Comparison of ENCODE assay signal across 1 cellular context in genomic region chr2:185738679-185739472, GRCh38.
TF ChIP-seq lines count a peak whose summit lies in the region.

Gene FSIP2, plus strand, starts transcription at chr2:185738804. Its CDS starts 91 bp downstream, at chr2:185738895.

TF ChIP-seq in HepG2, 621 proteins besides CTCF, POLR2A, EP300 and RAD21 (continued from another document and continues in another):
- 0 out of 2 replicates have a peak, but pooled peaks have one; percentile 54 for TF ChIP-seq CSRNP1 (CRISPR knock-in tag; IDR thresholded peaks at IDR 0.05)
- no peak for TF ChIP-seq SAP130 (CRISPR knock-in tag; IDR thresholded peaks at IDR 0.05; ENCODE audit: low read depth)
- TF ChIP-seq ZNF556 (CRISPR knock-in tag; IDR thresholded peaks at IDR 0.05; ENCODE audit: borderline replicate concordance) = peak; percentile 56; the same call in 1 of the 2 replicates
- TF ChIP-seq ARNTL (CRISPR knock-in tag; IDR thresholded peaks at IDR 0.05) = no peak
- TF ChIP-seq ZNF225 (CRISPR knock-in tag; IDR thresholded peaks at IDR 0.05) = no peak
- TF ChIP-seq DBP (CRISPR knock-in tag; IDR thresholded peaks at IDR 0.05; ENCODE audit: not compliant biosample characterization) = no peak
- peak; percentile 47; the same call in 1 of the 2 replicates for TF ChIP-seq SMC3 (IDR thresholded peaks at IDR 0.05; ENCODE audit: low read length)
- 0 out of 2 replicates have a peak, but pooled peaks have one; percentile 30 for TF ChIP-seq IRX3 (CRISPR knock-in tag; IDR thresholded peaks at IDR 0.05; ENCODE audit: borderline replicate concordance, low read depth)
- no peak for TF ChIP-seq MBNL3 (CRISPR knock-in tag; conservative IDR thresholded peaks at IDR 0.05)
- TF ChIP-seq TRIM24 (CRISPR knock-in tag; IDR thresholded peaks at IDR 0.05) = no peak
- no peak for TF ChIP-seq FOXK1 (CRISPR knock-in tag; IDR thresholded peaks at IDR 0.05; ENCODE audit: borderline replicate concordance, low read depth)
- TF ChIP-seq ARID2 (CRISPR knock-in tag; IDR thresholded peaks at IDR 0.05; ENCODE audit: borderline replicate concordance) = no peak
- TF ChIP-seq POGZ (CRISPR knock-in tag; IDR thresholded peaks at IDR 0.05) = peak; percentile 93
- TF ChIP-seq U2AF2 (IDR thresholded peaks at IDR 0.05; ENCODE audit: low read depth, low read length) = no peak
- peak; percentile 77; the same call in 1 of the 2 replicates for TF ChIP-seq ZBTB34 (CRISPR knock-in tag; IDR thresholded peaks at IDR 0.05)
- no peak for TF ChIP-seq ZHX1 (CRISPR knock-in tag; IDR thresholded peaks at IDR 0.05; ENCODE audit: low read depth)
- no peak for TF ChIP-seq RCOR2 (CRISPR knock-in tag; IDR thresholded peaks at IDR 0.05)
- 0 out of 2 replicates have a peak, but pooled peaks have one; percentile 25 for TF ChIP-seq ZNF670 (CRISPR knock-in tag; IDR thresholded peaks at IDR 0.05; ENCODE audit: borderline replicate concordance)
- no peak for TF ChIP-seq ZNF775 (CRISPR knock-in tag; IDR thresholded peaks at IDR 0.05; ENCODE audit: borderline replicate concordance)
- no peak for TF ChIP-seq CEBPZ (IDR thresholded peaks at IDR 0.05; ENCODE audit: low read length)
- no peak for TF ChIP-seq NCOA5 (CRISPR knock-in tag; IDR thresholded peaks at IDR 0.05)
- no peak for TF ChIP-seq ZNF451 (CRISPR knock-in tag; IDR thresholded peaks at IDR 0.05)
- no peak for TF ChIP-seq ZNF703 (CRISPR knock-in tag; IDR thresholded peaks at IDR 0.05; ENCODE audit: borderline replicate concordance)
- TF ChIP-seq ZNF276 (CRISPR knock-in tag; IDR thresholded peaks at IDR 0.05; ENCODE audit: low read depth) = no peak
- TF ChIP-seq CBX1 (IDR thresholded peaks at IDR 0.05; ENCODE audit: low read depth) = peak; percentile 83
- TF ChIP-seq NRL (CRISPR knock-in tag; IDR thresholded peaks at IDR 0.05; ENCODE audit: borderline replicate concordance) = peak; percentile 19; the same call in 1 of the 2 replicates
- 0 out of 2 replicates have a peak, but pooled peaks have one; percentile 28 for TF ChIP-seq PITX1 (CRISPR knock-in tag; IDR thresholded peaks at IDR 0.05)
- 0 out of 2 replicates have a peak, but pooled peaks have one; percentile 71 for TF ChIP-seq ZNF782 (CRISPR knock-in tag; IDR thresholded peaks at IDR 0.05; ENCODE audit: borderline replicate concordance)
- TF ChIP-seq ZNF260 (CRISPR knock-in tag; IDR thresholded peaks at IDR 0.05; ENCODE audit: borderline replicate concordance, low read depth) = no peak
- TF ChIP-seq ZNF367 (CRISPR knock-in tag; IDR thresholded peaks at IDR 0.05; ENCODE audit: borderline replicate concordance) = no peak
- no peak; the same call in 1 of the 2 replicates for TF ChIP-seq ZBTB33 (CRISPR knock-in tag; IDR thresholded peaks at IDR 0.05)
- TF ChIP-seq ZFP91 (CRISPR knock-in tag; IDR thresholded peaks at IDR 0.05; ENCODE audit: borderline replicate concordance) = peak; percentile 87; the same call in 1 of the 2 replicates
- TF ChIP-seq RBM22 (optimal IDR thresholded peaks at IDR 0.05; ENCODE audit: low read length) = no peak
- no peak for TF ChIP-seq HNF1A (IDR thresholded peaks at IDR 0.05; ENCODE audit: low read depth)
- TF ChIP-seq HNF1A (CRISPR knock-in tag; IDR thresholded peaks at IDR 0.05; ENCODE audit: borderline replicate concordance) = peak; percentile 28; the same call in 1 of the 2 replicates
- TF ChIP-seq ZNF296 (CRISPR knock-in tag; conservative IDR thresholded peaks at IDR 0.05) = peak; percentile 50; the same call in 1 of the 2 replicates
- TF ChIP-seq CBFB (CRISPR knock-in tag; IDR thresholded peaks at IDR 0.05) = peak; percentile 55; the same call in 1 of the 2 replicates
- 0 out of 2 replicates have a peak, but pooled peaks have one; percentile 32 for TF ChIP-seq ZNF816 (CRISPR knock-in tag; IDR thresholded peaks at IDR 0.05; ENCODE audit: borderline replicate concordance)
